1 cellular context compared by ENCODE assay signal in the genomic region with DNA sequence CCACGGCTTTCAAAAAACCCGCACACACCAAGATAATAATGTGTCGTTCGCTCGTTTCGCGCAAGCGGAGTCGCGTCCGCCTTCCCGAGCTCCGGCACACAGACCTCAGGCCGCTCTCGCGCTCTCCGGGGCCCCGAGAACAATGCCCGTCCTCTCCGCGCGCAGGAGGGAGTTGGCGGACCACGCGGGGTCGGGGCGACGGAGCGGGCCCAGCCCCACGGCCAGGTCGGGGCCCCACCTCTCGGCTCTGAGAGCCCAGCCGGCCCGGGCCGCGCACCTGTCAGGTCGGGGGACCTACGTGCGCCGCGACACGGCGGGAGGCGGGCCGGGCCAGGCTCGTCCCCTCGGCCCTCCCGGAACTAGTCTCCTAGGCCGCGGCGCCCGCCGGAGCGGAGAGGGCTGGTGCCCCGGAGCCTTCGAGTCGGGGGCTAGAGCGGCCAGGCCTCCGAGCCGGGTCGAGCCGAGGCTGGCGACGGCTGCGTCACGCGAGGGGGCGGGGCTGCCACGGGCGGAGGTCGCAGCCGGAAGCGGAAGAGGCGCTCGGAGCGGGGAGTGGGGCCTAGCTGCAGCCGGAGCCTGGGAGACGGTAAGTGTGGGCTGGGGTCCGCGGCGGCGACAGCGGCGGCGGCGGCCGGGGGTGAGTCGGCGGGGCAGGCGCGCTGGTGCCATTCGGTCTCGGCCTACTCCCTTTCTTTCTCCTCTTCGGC.
TF ChIP-seq lines count a peak whose summit lies in the region.

A gene (plus strand): TSS at position 524 of the 707 bp plus-strand sequence. CDS start 3,361 bp downstream, outside the sequence.

TF ChIP-seq in GM12878, 131 proteins besides CTCF, POLR2A, EP300 and RAD21 (continued from another document and continues in another):
- no peak for TF ChIP-seq FOXK2 (IDR thresholded peaks at IDR 0.05)
- TF ChIP-seq PAX8 (IDR thresholded peaks at IDR 0.05), result no peak
- TF ChIP-seq, protein P1, sequence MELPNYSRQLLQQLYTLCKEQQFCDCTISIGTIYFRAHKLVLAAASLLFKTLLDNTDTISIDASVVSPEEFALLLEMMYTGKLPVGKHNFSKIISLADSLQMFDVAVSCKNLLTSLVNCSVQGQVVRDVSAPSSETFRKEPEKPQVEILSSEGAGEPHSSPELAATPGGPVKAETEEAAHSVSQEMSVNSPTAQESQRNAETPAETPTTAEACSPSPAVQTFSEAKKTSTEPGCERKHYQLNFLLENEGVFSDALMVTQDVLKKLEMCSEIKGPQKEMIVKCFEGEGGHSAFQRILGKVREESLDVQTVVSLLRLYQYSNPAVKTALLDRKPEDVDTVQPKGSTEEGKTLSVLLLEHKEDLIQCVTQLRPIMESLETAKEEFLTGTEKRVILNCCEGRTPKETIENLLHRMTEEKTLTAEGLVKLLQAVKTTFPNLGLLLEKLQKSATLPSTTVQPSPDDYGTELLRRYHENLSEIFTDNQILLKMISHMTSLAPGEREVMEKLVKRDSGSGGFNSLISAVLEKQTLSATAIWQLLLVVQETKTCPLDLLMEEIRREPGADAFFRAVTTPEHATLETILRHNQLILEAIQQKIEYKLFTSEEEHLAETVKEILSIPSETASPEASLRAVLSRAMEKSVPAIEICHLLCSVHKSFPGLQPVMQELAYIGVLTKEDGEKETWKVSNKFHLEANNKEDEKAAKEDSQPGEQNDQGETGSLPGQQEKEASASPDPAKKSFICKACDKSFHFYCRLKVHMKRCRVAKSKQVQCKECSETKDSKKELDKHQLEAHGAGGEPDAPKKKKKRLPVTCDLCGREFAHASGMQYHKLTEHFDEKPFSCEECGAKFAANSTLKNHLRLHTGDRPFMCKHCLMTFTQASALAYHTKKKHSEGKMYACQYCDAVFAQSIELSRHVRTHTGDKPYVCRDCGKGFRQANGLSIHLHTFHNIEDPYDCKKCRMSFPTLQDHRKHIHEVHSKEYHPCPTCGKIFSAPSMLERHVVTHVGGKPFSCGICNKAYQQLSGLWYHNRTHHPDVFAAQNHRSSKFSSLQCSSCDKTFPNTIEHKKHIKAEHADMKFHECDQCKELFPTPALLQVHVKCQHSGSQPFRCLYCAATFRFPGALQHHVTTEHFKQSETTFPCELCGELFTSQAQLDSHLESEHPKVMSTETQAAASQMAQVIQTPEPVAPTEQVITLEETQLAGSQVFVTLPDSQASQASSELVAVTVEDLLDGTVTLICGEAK (IDR thresholded peaks at IDR 0.05; ENCODE audit: borderline replicate concordance), result peak; percentile 73
- no peak for TF ChIP-seq HDAC6 (IDR thresholded peaks at IDR 0.05; ENCODE audit: unreplicated experiment)
- no peak for TF ChIP-seq CEBPB (IDR thresholded peaks at IDR 0.05; ENCODE audit: borderline replicate concordance in 1 of 2, low read depth in 2 of 2, low read length in 2 of 2)
- peak; percentile 54; the same call in 1 of the 2 replicates for TF ChIP-seq RB1 (IDR thresholded peaks at IDR 0.05; ENCODE audit: borderline replicate concordance)
- TF ChIP-seq ZNF274 (IDR thresholded peaks at IDR 0.05; ENCODE audit: insufficient read depth, insufficient read length), result no peak
- TF ChIP-seq, protein P2, sequence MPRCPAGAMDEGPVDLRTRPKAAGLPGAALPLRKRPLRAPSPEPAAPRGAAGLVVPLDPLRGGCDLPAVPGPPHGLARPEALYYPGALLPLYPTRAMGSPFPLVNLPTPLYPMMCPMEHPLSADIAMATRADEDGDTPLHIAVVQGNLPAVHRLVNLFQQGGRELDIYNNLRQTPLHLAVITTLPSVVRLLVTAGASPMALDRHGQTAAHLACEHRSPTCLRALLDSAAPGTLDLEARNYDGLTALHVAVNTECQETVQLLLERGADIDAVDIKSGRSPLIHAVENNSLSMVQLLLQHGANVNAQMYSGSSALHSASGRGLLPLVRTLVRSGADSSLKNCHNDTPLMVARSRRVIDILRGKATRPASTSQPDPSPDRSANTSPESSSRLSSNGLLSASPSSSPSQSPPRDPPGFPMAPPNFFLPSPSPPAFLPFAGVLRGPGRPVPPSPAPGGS (IDR thresholded peaks at IDR 0.05; ENCODE audit: borderline replicate concordance, insufficient read depth, low read depth, low read length, poor library complexity, severe bottlenecking), result no peak
- peak; percentile 84 for TF ChIP-seq CREM (IDR thresholded peaks at IDR 0.05; ENCODE audit: low read depth)
- peak; percentile 94 for TF ChIP-seq NR2C1 (IDR thresholded peaks at IDR 0.05)
- no peak for TF ChIP-seq NFYA (IDR thresholded peaks at IDR 0.05; ENCODE audit: borderline replicate concordance, low read depth, low read length)
- TF ChIP-seq RCOR1 (conservative IDR thresholded peaks at IDR 0.05; ENCODE audit: low read depth, low read length), result no peak
- TF ChIP-seq SUPT20H (IDR thresholded peaks at IDR 0.05; ENCODE audit: borderline replicate concordance, control insufficient read depth, low read depth, low read length), result no peak
- TF ChIP-seq, protein P3, sequence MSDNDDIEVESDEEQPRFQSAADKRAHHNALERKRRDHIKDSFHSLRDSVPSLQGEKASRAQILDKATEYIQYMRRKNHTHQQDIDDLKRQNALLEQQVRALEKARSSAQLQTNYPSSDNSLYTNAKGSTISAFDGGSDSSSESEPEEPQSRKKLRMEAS (IDR thresholded peaks at IDR 0.05; ENCODE audit: low read depth, low read length), result peak; percentile 24; the same call in 1 of the 2 replicates
- TF ChIP-seq, protein P4, sequence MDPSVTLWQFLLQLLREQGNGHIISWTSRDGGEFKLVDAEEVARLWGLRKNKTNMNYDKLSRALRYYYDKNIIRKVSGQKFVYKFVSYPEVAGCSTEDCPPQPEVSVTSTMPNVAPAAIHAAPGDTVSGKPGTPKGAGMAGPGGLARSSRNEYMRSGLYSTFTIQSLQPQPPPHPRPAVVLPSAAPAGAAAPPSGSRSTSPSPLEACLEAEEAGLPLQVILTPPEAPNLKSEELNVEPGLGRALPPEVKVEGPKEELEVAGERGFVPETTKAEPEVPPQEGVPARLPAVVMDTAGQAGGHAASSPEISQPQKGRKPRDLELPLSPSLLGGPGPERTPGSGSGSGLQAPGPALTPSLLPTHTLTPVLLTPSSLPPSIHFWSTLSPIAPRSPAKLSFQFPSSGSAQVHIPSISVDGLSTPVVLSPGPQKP (IDR thresholded peaks at IDR 0.05; ENCODE audit: low read depth, low read length), result peak; percentile 93
- TF ChIP-seq SREBF1 (IDR thresholded peaks at IDR 0.05; ENCODE audit: low read length), result no peak
- TF ChIP-seq PAX5 (IDR thresholded peaks at IDR 0.05; ENCODE audit: borderline replicate concordance, low read depth, low read length), result 0 out of 2 replicates have a peak, but pooled peaks have one; percentile 26
- TF ChIP-seq HCFC1 (IDR thresholded peaks at IDR 0.05; ENCODE audit: low read length), result peak; percentile 83
- TF ChIP-seq RELA (IDR thresholded peaks at IDR 0.05; ENCODE audit: borderline replicate concordance, partially characterized antibody), result peak; percentile 73
- TF ChIP-seq ASH2L (IDR thresholded peaks at IDR 0.05; ENCODE audit: borderline replicate concordance, low read depth), result peak; percentile 44; the same call in 1 of the 2 replicates
- TF ChIP-seq KAT2A (conservative IDR thresholded peaks at IDR 0.05; ENCODE audit: control insufficient read depth, low read depth, low read length), result no peak
- TF ChIP-seq, protein P5, sequence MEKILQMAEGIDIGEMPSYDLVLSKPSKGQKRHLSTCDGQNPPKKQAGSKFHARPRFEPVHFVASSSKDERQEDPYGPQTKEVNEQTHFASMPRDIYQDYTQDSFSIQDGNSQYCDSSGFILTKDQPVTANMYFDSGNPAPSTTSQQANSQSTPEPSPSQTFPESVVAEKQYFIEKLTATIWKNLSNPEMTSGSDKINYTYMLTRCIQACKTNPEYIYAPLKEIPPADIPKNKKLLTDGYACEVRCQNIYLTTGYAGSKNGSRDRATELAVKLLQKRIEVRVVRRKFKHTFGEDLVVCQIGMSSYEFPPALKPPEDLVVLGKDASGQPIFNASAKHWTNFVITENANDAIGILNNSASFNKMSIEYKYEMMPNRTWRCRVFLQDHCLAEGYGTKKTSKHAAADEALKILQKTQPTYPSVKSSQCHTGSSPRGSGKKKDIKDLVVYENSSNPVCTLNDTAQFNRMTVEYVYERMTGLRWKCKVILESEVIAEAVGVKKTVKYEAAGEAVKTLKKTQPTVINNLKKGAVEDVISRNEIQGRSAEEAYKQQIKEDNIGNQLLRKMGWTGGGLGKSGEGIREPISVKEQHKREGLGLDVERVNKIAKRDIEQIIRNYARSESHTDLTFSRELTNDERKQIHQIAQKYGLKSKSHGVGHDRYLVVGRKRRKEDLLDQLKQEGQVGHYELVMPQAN (conservative IDR thresholded peaks at IDR 0.05), result peak; percentile 70
- no peak for TF ChIP-seq YBX1 (IDR thresholded peaks at IDR 0.05)
- TF ChIP-seq, protein P6, sequence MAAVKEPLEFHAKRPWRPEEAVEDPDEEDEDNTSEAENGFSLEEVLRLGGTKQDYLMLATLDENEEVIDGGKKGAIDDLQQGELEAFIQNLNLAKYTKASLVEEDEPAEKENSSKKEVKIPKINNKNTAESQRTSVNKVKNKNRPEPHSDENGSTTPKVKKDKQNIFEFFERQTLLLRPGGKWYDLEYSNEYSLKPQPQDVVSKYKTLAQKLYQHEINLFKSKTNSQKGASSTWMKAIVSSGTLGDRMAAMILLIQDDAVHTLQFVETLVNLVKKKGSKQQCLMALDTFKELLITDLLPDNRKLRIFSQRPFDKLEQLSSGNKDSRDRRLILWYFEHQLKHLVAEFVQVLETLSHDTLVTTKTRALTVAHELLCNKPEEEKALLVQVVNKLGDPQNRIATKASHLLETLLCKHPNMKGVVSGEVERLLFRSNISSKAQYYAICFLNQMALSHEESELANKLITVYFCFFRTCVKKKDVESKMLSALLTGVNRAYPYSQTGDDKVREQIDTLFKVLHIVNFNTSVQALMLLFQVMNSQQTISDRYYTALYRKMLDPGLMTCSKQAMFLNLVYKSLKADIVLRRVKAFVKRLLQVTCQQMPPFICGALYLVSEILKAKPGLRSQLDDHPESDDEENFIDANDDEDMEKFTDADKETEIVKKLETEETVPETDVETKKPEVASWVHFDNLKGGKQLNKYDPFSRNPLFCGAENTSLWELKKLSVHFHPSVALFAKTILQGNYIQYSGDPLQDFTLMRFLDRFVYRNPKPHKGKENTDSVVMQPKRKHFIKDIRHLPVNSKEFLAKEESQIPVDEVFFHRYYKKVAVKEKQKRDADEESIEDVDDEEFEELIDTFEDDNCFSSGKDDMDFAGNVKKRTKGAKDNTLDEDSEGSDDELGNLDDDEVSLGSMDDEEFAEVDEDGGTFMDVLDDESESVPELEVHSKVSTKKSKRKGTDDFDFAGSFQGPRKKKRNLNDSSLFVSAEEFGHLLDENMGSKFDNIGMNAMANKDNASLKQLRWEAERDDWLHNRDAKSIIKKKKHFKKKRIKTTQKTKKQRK (IDR thresholded peaks at IDR 0.05; ENCODE audit: low read depth, low read length), result no peak
- TF ChIP-seq, protein P7, sequence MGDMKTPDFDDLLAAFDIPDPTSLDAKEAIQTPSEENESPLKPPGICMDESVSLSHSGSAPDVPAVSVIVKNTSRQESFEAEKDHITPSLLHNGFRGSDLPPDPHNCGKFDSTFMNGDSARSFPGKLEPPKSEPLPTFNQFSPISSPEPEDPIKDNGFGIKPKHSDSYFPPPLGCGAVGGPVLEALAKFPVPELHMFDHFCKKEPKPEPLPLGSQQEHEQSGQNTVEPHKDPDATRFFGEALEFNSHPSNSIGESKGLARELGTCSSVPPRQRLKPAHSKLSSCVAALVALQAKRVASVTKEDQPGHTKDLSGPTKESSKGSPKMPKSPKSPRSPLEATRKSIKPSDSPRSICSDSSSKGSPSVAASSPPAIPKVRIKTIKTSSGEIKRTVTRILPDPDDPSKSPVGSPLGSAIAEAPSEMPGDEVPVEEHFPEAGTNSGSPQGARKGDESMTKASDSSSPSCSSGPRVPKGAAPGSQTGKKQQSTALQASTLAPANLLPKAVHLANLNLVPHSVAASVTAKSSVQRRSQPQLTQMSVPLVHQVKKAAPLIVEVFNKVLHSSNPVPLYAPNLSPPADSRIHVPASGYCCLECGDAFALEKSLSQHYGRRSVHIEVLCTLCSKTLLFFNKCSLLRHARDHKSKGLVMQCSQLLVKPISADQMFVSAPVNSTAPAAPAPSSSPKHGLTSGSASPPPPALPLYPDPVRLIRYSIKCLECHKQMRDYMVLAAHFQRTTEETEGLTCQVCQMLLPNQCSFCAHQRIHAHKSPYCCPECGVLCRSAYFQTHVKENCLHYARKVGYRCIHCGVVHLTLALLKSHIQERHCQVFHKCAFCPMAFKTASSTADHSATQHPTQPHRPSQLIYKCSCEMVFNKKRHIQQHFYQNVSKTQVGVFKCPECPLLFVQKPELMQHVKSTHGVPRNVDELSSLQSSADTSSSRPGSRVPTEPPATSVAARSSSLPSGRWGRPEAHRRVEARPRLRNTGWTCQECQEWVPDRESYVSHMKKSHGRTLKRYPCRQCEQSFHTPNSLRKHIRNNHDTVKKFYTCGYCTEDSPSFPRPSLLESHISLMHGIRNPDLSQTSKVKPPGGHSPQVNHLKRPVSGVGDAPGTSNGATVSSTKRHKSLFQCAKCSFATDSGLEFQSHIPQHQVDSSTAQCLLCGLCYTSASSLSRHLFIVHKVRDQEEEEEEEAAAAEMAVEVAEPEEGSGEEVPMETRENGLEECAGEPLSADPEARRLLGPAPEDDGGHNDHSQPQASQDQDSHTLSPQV (IDR thresholded peaks at IDR 0.05), result peak; percentile 61; the same call in 1 of the 2 replicates
- TF ChIP-seq ZNF207 (IDR thresholded peaks at IDR 0.05; ENCODE audit: borderline replicate concordance), result peak; percentile 67; the same call in 1 of the 2 replicates
- TF ChIP-seq TCF12 (IDR thresholded peaks at IDR 0.05; ENCODE audit: low read depth, low read length), result peak; percentile 57; the same call in 1 of the 2 replicates
- TF ChIP-seq MTA3 (IDR thresholded peaks at IDR 0.05; ENCODE audit: borderline replicate concordance, low read length), result no peak
- no peak for TF ChIP-seq ZNF622 (IDR thresholded peaks at IDR 0.05)
- no peak for TF ChIP-seq ATF7 (IDR thresholded peaks at IDR 0.05; ENCODE audit: low read depth)
- TF ChIP-seq RFX5 (IDR thresholded peaks at IDR 0.05; ENCODE audit: low read depth, low read length), result 0 out of 2 replicates have a peak, but pooled peaks have one; percentile 38
- no peak for TF ChIP-seq TCF7 (IDR thresholded peaks at IDR 0.05; ENCODE audit: borderline replicate concordance)
- TF ChIP-seq NBN (IDR thresholded peaks at IDR 0.05), result no peak
- TF ChIP-seq, protein P8, sequence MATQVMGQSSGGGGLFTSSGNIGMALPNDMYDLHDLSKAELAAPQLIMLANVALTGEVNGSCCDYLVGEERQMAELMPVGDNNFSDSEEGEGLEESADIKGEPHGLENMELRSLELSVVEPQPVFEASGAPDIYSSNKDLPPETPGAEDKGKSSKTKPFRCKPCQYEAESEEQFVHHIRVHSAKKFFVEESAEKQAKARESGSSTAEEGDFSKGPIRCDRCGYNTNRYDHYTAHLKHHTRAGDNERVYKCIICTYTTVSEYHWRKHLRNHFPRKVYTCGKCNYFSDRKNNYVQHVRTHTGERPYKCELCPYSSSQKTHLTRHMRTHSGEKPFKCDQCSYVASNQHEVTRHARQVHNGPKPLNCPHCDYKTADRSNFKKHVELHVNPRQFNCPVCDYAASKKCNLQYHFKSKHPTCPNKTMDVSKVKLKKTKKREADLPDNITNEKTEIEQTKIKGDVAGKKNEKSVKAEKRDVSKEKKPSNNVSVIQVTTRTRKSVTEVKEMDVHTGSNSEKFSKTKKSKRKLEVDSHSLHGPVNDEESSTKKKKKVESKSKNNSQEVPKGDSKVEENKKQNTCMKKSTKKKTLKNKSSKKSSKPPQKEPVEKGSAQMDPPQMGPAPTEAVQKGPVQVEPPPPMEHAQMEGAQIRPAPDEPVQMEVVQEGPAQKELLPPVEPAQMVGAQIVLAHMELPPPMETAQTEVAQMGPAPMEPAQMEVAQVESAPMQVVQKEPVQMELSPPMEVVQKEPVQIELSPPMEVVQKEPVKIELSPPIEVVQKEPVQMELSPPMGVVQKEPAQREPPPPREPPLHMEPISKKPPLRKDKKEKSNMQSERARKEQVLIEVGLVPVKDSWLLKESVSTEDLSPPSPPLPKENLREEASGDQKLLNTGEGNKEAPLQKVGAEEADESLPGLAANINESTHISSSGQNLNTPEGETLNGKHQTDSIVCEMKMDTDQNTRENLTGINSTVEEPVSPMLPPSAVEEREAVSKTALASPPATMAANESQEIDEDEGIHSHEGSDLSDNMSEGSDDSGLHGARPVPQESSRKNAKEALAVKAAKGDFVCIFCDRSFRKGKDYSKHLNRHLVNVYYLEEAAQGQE (IDR thresholded peaks at IDR 0.05; ENCODE audit: low read depth, low read length), result no peak
